21 cellular contexts compared by ENCODE assay signal in the genomic region with DNA sequence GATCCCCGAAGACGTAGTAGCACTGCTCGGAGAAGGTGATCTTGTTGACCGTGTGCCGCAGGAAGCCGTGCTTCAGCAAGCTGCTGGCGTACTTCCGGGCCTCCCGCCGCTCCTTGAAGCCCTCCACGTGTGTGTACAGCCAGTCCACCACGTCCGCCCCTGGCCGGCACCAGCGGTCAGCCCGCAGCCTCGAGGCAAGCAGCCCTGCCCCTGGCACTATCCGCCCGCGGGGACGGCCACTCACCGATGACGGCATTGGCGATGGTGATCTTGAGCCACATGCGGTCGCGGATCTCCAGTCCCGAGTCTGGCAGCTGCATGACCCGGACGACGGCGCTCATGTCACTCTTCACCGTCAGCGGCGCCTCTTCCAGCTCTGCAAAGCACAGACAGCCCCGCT. TPM values are rescaled to one million over a fixed set of nuclear protein-coding genes. Genes with fewer than 3 reads are reported as not detected.
DNase-seq lines count a peak whose midpoint lies in the region; ATAC-seq and TF ChIP-seq lines count a peak whose summit lies in the region.
"Had no signal": no experiment of that assay in that cellular context is flagged by ENCODE, and none has a peak within 500 bp of the region (broad histone marks: within the 10 kb centered on the region; RNA-seq: fewer than 3 reads in every experiment).

No MANE protein-coding gene starts in this region.

- H3K18ac ChIP-seq in mesenchymal stem cell (ENCODE audit: low read depth in 1 of 2, low read length in 2 of 2): no peak overlapping the region

- H3K27me3 ChIP-seq in mesenchymal stem cell (ENCODE audit: control insufficient read depth in 1 of 2, insufficient read depth in 1 of 2, low read length in 2 of 2): no peaks in the 10 kb centered on the region

- peak overlapping the region; percentile 35 for H4K91ac ChIP-seq in mesenchymal stem cell (ENCODE audit: low read length)

- no peak overlapping the region for H3K27ac ChIP-seq in mesenchymal stem cell (ENCODE audit: low read length, poor library complexity, severe bottlenecking)
- H3K27ac ChIP-seq: C4-2B had no signal

- TF ChIP-seq EP300 in Ishikawa (IDR thresholded peaks at IDR 0.05; ENCODE audit: borderline replicate concordance): no peak

- H3K4ac ChIP-seq in mesenchymal stem cell (ENCODE audit: low read depth in 1 of 2, low read length in 2 of 2): no peak overlapping the region

- TF ChIP-seq RAD21 in Ishikawa (IDR thresholded peaks at IDR 0.05; ENCODE audit: low read depth): no peak

- H3K36me3 Mint-ChIP-seq in activated naive CD4-positive, alpha-beta T cell treated with anti-CD3 and anti-CD28 coated beads, Interleukin-2, amount 50 U/mL, for 72 hours: peaks cover 9 to 12% of the 10 kb centered on the region in 2 donors

- no peak overlapping the region for H2AK5ac ChIP-seq in mesenchymal stem cell (ENCODE audit: low read length, severe bottlenecking)

- H3K9ac ChIP-seq in mesenchymal stem cell (ENCODE audit: low read length): no peak overlapping the region

- H3K4me1 ChIP-seq in mesenchymal stem cell (ENCODE audit: control insufficient read depth, insufficient read depth, low read depth, low read length): peaks cover 16% of the 10 kb centered on the region
- H3K4me1 ChIP-seq: Caco-2, HAP-1 had no signal

- H2AFZ ChIP-seq in mesenchymal stem cell (ENCODE audit: low read depth, low read length): no peak overlapping the region

- no peak for DNase-seq in mesenchymal stem cell
- DNase-seq in activated naive CD4-positive, alpha-beta T cell treated with anti-CD3 and anti-CD28 coated beads, Interleukin-2, amount 50 U/mL, for 72 hours (ENCODE audit: low spot score in 2 of 2): no peak
- DNase-seq: Caco-2, GOT3, NCI-H1092 treated with DMSO at 0.1 percent for 48 hours, NCI-H1436, NCI-H187, NCI-H2081 treated with DMSO at 0.1 percent for 48 hours, NCI-H2171, NCI-H226, NCI-H510A, RPMI8226, SHP77 had no signal

- no peak overlapping the region for H3K23ac ChIP-seq in mesenchymal stem cell (ENCODE audit: low read length in 2 of 2)

- no peak overlapping the region for H2BK120ac ChIP-seq in mesenchymal stem cell (ENCODE audit: low read depth, low read length)

- H3K9me3 ChIP-seq in mesenchymal stem cell (ENCODE audit: control insufficient read depth, low read length): no peaks in the 10 kb centered on the region
- H3K9me3 ChIP-seq: Caco-2, HAP-1 had no signal

- no peak overlapping the region for H3K4me3 ChIP-seq in mesenchymal stem cell (ENCODE audit: insufficient read depth in 1 of 2, low read depth in 1 of 2, low read length in 2 of 2)
- H3K4me3 ChIP-seq: HAP-1 had no signal

- no peak overlapping the region for H2BK12ac ChIP-seq in mesenchymal stem cell (ENCODE audit: low read length in 2 of 2)

- H3K9me3 Mint-ChIP-seq in activated naive CD4-positive, alpha-beta T cell treated with anti-CD3 and anti-CD28 coated beads, Interleukin-2, amount 50 U/mL, for 72 hours: no peaks in the 10 kb centered on the region
- H3K9me3 Mint-ChIP-seq: CD8-positive, alpha-beta T cell; IgD-negative memory B cell; T-cell had no signal

- ATAC-seq in activated naive CD4-positive, alpha-beta T cell treated with anti-CD3 and anti-CD28 coated beads, Interleukin-2, amount 50 U/mL, for 72 hours: no peak

- H3K4me2 ChIP-seq in mesenchymal stem cell (ENCODE audit: low read length, poor library complexity, severe bottlenecking): no peak overlapping the region

- WGBS in mesenchymal stem cell: 98% methylated on average over 36 of the region's 36 CpGs

- no peak overlapping the region for H3K14ac ChIP-seq in mesenchymal stem cell (ENCODE audit: low read length in 2 of 2)

- H2BK5ac ChIP-seq in mesenchymal stem cell (ENCODE audit: low read depth, low read length, poor library complexity, severe bottlenecking): no peak overlapping the region

- H2BK15ac ChIP-seq in mesenchymal stem cell (ENCODE audit: low read depth, poor library complexity, severe bottlenecking): no peak overlapping the region

- no peak overlapping the region for H3K27ac Mint-ChIP-seq in activated naive CD4-positive, alpha-beta T cell treated with anti-CD3 and anti-CD28 coated beads, Interleukin-2, amount 50 U/mL, for 72 hours
- H3K27ac Mint-ChIP-seq: B cell; CD8-positive, alpha-beta T cell; IgD-negative memory B cell; T-cell had no signal

- H4K8ac ChIP-seq in mesenchymal stem cell (ENCODE audit: low read length): no peak overlapping the region

- H3K36me3 ChIP-seq in mesenchymal stem cell (ENCODE audit: control insufficient read depth in 1 of 2, insufficient read depth in 2 of 2, low read depth in 1 of 2, low read length in 2 of 2): peaks cover 31 to 98% of the 10 kb centered on the region in 2 experiments

- H3K79me1 ChIP-seq in mesenchymal stem cell (replicated peaks; ENCODE audit: low read length, poor library complexity, severe bottlenecking): peaks cover 31% of the 10 kb centered on the region

TF ChIP-seq in Ishikawa, 13 proteins besides CTCF, POLR2A, EP300 and RAD21:
- TF ChIP-seq, protein P1, sequence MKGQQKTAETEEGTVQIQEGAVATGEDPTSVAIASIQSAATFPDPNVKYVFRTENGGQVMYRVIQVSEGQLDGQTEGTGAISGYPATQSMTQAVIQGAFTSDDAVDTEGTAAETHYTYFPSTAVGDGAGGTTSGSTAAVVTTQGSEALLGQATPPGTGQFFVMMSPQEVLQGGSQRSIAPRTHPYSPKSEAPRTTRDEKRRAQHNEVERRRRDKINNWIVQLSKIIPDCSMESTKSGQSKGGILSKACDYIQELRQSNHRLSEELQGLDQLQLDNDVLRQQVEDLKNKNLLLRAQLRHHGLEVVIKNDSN (IDR thresholded peaks at IDR 0.05): no peak
- TF ChIP-seq, protein P2, sequence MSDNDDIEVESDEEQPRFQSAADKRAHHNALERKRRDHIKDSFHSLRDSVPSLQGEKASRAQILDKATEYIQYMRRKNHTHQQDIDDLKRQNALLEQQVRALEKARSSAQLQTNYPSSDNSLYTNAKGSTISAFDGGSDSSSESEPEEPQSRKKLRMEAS (IDR thresholded peaks at IDR 0.05): 0 out of 2 replicates have a peak, but pooled peaks have one; percentile 15

RNA-seq across cellular contexts. Expression of a gene that starts 7.2 kb away (rescaled TPM):
- polyA plus RNA-seq in mesenchymal stem cell (2013, experiment 1 of 2): 0.04 TPM
- polyA plus RNA-seq in mesenchymal stem cell (2013, experiment 2 of 2): 0.04 TPM
- under 1 TPM; 0.32 to 0.43 TPM for total RNA-seq in activated naive CD4-positive, alpha-beta T cell treated with anti-CD3 and anti-CD28 coated beads, Interleukin-2, amount 50 U/mL, for 72 hours
- total RNA-seq: SK-MEL-5 had no signal

RNA-seq across cellular contexts. Expression of a gene that starts 10.9 kb away (rescaled TPM):
- polyA plus RNA-seq in mesenchymal stem cell (2013, experiment 1 of 2): 26.3 TPM
- 26.6 TPM for polyA plus RNA-seq in mesenchymal stem cell (2013, experiment 2 of 2)
- 10 to 100 TPM; 41.9 to 44.8 TPM for total RNA-seq in activated naive CD4-positive, alpha-beta T cell treated with anti-CD3 and anti-CD28 coated beads, Interleukin-2, amount 50 U/mL, for 72 hours

RNA-seq across cellular contexts. Expression of a gene that starts 13.7 kb away (rescaled TPM):
- polyA plus RNA-seq in mesenchymal stem cell (2013, experiment 1 of 2): 17.8 TPM
- polyA plus RNA-seq in mesenchymal stem cell (2013, experiment 2 of 2): 17.7 TPM
- total RNA-seq in activated naive CD4-positive, alpha-beta T cell treated with anti-CD3 and anti-CD28 coated beads, Interleukin-2, amount 50 U/mL, for 72 hours: 10 to 100 TPM in 1 of 2 donors, 1 to 10 TPM in 1; 9.8 to 12.2 TPM

RNA-seq across cellular contexts. Expression of a gene that starts 13.8 kb away (rescaled TPM):
- polyA plus RNA-seq in mesenchymal stem cell (2013, experiment 1 of 2): 57.1 TPM
- polyA plus RNA-seq in mesenchymal stem cell (2013, experiment 2 of 2): 55.5 TPM
- 100 to 1,000 TPM; 119 to 142 TPM for total RNA-seq in activated naive CD4-positive, alpha-beta T cell treated with anti-CD3 and anti-CD28 coated beads, Interleukin-2, amount 50 U/mL, for 72 hours

RNA-seq across cellular contexts. Expression of a gene that starts 20.1 kb away (rescaled TPM):
- polyA plus RNA-seq in mesenchymal stem cell (2013, experiment 1 of 2): 282 TPM
- 274 TPM for polyA plus RNA-seq in mesenchymal stem cell (2013, experiment 2 of 2)
- total RNA-seq in activated naive CD4-positive, alpha-beta T cell treated with anti-CD3 and anti-CD28 coated beads, Interleukin-2, amount 50 U/mL, for 72 hours: under 1 TPM in 1 of 2 donors, not detected in 1; 0.66 TPM
- total RNA-seq: B cell, SK-MEL-5 had no signal
- polyA plus RNA-seq: IgD-negative memory B cell had no signal
